1 cellular context compared by ENCODE assay signal in the genomic region with DNA sequence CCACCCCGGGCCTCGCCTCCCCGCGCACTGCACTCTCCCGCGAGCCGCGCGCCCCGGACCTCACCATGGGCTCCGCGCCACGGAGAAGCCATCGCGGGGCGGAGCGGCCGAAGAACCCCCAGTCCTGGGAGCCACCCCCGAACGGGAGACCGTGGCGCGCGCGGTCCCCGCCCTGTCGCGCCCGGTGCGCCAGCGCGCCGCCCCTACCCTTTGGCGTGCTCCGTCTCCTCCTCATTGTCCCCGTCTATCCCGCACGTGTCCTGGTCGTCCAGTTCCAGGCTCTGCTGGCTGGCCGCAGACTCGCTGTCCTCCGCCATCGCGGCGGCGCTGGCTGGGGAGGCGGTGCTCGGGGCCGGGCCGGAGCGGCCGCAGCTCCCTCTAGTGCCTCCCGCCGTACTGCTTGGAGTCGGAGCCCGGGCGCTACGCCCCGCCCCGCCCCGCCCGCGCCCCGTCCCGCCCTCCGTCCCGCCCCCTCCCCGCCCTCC.
TF ChIP-seq lines count a peak whose summit lies in the region.

A gene (minus strand): TSS at position 398 of the 485 bp plus-strand sequence. CDS start 81 bp downstream, at position 317.

TF ChIP-seq in K562, 482 proteins besides CTCF, POLR2A, EP300 and RAD21 (continued from another document and continues in another):
- TF ChIP-seq, protein P1, sequence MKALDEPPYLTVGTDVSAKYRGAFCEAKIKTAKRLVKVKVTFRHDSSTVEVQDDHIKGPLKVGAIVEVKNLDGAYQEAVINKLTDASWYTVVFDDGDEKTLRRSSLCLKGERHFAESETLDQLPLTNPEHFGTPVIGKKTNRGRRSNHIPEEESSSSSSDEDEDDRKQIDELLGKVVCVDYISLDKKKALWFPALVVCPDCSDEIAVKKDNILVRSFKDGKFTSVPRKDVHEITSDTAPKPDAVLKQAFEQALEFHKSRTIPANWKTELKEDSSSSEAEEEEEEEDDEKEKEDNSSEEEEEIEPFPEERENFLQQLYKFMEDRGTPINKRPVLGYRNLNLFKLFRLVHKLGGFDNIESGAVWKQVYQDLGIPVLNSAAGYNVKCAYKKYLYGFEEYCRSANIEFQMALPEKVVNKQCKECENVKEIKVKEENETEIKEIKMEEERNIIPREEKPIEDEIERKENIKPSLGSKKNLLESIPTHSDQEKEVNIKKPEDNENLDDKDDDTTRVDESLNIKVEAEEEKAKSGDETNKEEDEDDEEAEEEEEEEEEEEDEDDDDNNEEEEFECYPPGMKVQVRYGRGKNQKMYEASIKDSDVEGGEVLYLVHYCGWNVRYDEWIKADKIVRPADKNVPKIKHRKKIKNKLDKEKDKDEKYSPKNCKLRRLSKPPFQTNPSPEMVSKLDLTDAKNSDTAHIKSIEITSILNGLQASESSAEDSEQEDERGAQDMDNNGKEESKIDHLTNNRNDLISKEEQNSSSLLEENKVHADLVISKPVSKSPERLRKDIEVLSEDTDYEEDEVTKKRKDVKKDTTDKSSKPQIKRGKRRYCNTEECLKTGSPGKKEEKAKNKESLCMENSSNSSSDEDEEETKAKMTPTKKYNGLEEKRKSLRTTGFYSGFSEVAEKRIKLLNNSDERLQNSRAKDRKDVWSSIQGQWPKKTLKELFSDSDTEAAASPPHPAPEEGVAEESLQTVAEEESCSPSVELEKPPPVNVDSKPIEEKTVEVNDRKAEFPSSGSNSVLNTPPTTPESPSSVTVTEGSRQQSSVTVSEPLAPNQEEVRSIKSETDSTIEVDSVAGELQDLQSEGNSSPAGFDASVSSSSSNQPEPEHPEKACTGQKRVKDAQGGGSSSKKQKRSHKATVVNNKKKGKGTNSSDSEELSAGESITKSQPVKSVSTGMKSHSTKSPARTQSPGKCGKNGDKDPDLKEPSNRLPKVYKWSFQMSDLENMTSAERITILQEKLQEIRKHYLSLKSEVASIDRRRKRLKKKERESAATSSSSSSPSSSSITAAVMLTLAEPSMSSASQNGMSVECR (CRISPR knock-in tag; IDR thresholded peaks at IDR 0.05), result peak; percentile 78
- TF ChIP-seq ZNF232 (CRISPR knock-in tag; IDR thresholded peaks at IDR 0.05) (no peak), CREM (IDR thresholded peaks at IDR 0.05; ENCODE audit: low read depth) (no peak; the same call in 1 of the 2 replicates), PHF20 (IDR thresholded peaks at IDR 0.05; ENCODE audit: partially characterized antibody) (peak; percentile 63), FOSL1 (tag; conservative IDR thresholded peaks at IDR 0.05) (no peak), MAZ (CRISPR knock-in tag; conservative IDR thresholded peaks at IDR 0.05 in 1 of 2, IDR thresholded peaks at IDR 0.05 in 1 of 2) (peak; percentile 61 to 74), ZNF507 (tag; conservative IDR thresholded peaks at IDR 0.05) (no peak), CBX3 (IDR thresholded peaks at IDR 0.05; ENCODE audit: borderline replicate concordance in 1 of 2, low read length in 2 of 2) (no peak), SIN3A (IDR thresholded peaks at IDR 0.05; ENCODE audit: borderline replicate concordance in 2 of 2, control insufficient read depth in 1 of 2, low read depth in 2 of 2, low read length in 2 of 2) (no peak; a peak in 2 of 4 replicates), RNF2 (IDR thresholded peaks at IDR 0.05) (peak; percentile 25; the same call in 1 of the 2 replicates), FOXP1 (CRISPR knock-in tag; IDR thresholded peaks at IDR 0.05) (peak; percentile 49; the same call in 1 of the 2 replicates), BRD9 (IDR thresholded peaks at IDR 0.05; ENCODE audit: low read depth, partially characterized antibody) (no peak), ZNF316 (IDR thresholded peaks at IDR 0.05) (0 out of 2 replicates have a peak, but pooled peaks have one; percentile 25), NCOA4 (IDR thresholded peaks at IDR 0.05; ENCODE audit: partially characterized antibody) (no peak), BMI1 (IDR thresholded peaks at IDR 0.05; ENCODE audit: low read length) (no peak), ZNF696 (CRISPR knock-in tag; conservative IDR thresholded peaks at IDR 0.05) (no peak), FOXJ2 (tag; IDR thresholded peaks at IDR 0.05) (no peak)
- TF ChIP-seq, protein P2, sequence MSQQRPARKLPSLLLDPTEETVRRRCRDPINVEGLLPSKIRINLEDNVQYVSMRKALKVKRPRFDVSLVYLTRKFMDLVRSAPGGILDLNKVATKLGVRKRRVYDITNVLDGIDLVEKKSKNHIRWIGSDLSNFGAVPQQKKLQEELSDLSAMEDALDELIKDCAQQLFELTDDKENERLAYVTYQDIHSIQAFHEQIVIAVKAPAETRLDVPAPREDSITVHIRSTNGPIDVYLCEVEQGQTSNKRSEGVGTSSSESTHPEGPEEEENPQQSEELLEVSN (IDR thresholded peaks at IDR 0.05; ENCODE audit: borderline replicate concordance in 1 of 2, extremely low read depth in 1 of 2, insufficient read depth in 1 of 2, insufficient read length in 1 of 2, low read depth in 1 of 2, low read length in 1 of 2, poor library complexity in 1 of 2, severe bottlenecking in 1 of 2), result peak in 1 of 2 experiments; percentile 63
- TF ChIP-seq, protein P3, sequence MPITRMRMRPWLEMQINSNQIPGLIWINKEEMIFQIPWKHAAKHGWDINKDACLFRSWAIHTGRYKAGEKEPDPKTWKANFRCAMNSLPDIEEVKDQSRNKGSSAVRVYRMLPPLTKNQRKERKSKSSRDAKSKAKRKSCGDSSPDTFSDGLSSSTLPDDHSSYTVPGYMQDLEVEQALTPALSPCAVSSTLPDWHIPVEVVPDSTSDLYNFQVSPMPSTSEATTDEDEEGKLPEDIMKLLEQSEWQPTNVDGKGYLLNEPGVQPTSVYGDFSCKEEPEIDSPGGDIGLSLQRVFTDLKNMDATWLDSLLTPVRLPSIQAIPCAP (CRISPR knock-in tag; IDR thresholded peaks at IDR 0.05; ENCODE audit: borderline replicate concordance), result no peak
- TF ChIP-seq, protein P4, sequence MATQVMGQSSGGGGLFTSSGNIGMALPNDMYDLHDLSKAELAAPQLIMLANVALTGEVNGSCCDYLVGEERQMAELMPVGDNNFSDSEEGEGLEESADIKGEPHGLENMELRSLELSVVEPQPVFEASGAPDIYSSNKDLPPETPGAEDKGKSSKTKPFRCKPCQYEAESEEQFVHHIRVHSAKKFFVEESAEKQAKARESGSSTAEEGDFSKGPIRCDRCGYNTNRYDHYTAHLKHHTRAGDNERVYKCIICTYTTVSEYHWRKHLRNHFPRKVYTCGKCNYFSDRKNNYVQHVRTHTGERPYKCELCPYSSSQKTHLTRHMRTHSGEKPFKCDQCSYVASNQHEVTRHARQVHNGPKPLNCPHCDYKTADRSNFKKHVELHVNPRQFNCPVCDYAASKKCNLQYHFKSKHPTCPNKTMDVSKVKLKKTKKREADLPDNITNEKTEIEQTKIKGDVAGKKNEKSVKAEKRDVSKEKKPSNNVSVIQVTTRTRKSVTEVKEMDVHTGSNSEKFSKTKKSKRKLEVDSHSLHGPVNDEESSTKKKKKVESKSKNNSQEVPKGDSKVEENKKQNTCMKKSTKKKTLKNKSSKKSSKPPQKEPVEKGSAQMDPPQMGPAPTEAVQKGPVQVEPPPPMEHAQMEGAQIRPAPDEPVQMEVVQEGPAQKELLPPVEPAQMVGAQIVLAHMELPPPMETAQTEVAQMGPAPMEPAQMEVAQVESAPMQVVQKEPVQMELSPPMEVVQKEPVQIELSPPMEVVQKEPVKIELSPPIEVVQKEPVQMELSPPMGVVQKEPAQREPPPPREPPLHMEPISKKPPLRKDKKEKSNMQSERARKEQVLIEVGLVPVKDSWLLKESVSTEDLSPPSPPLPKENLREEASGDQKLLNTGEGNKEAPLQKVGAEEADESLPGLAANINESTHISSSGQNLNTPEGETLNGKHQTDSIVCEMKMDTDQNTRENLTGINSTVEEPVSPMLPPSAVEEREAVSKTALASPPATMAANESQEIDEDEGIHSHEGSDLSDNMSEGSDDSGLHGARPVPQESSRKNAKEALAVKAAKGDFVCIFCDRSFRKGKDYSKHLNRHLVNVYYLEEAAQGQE (CRISPR knock-in tag; IDR thresholded peaks at IDR 0.05; ENCODE audit: low read depth), result no peak
- TF ChIP-seq, protein P5, sequence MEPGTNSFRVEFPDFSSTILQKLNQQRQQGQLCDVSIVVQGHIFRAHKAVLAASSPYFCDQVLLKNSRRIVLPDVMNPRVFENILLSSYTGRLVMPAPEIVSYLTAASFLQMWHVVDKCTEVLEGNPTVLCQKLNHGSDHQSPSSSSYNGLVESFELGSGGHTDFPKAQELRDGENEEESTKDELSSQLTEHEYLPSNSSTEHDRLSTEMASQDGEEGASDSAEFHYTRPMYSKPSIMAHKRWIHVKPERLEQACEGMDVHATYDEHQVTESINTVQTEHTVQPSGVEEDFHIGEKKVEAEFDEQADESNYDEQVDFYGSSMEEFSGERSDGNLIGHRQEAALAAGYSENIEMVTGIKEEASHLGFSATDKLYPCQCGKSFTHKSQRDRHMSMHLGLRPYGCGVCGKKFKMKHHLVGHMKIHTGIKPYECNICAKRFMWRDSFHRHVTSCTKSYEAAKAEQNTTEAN (CRISPR knock-in tag; IDR thresholded peaks at IDR 0.05), result no peak
- TF ChIP-seq, protein P6, sequence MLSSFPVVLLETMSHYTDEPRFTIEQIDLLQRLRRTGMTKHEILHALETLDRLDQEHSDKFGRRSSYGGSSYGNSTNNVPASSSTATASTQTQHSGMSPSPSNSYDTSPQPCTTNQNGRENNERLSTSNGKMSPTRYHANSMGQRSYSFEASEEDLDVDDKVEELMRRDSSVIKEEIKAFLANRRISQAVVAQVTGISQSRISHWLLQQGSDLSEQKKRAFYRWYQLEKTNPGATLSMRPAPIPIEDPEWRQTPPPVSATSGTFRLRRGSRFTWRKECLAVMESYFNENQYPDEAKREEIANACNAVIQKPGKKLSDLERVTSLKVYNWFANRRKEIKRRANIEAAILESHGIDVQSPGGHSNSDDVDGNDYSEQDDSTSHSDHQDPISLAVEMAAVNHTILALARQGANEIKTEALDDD (IDR thresholded peaks at IDR 0.05), result no peak
- TF ChIP-seq, protein P7, sequence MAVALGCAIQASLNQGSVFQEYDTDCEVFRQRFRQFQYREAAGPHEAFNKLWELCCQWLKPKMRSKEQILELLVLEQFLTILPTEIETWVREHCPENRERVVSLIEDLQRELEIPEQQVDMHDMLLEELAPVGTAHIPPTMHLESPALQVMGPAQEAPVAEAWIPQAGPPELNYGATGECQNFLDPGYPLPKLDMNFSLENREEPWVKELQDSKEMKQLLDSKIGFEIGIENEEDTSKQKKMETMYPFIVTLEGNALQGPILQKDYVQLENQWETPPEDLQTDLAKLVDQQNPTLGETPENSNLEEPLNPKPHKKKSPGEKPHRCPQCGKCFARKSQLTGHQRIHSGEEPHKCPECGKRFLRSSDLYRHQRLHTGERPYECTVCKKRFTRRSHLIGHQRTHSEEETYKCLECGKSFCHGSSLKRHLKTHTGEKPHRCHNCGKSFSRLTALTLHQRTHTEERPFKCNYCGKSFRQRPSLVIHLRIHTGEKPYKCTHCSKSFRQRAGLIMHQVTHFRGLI (CRISPR knock-in tag; IDR thresholded peaks at IDR 0.05), result no peak
- TF ChIP-seq, protein P8, sequence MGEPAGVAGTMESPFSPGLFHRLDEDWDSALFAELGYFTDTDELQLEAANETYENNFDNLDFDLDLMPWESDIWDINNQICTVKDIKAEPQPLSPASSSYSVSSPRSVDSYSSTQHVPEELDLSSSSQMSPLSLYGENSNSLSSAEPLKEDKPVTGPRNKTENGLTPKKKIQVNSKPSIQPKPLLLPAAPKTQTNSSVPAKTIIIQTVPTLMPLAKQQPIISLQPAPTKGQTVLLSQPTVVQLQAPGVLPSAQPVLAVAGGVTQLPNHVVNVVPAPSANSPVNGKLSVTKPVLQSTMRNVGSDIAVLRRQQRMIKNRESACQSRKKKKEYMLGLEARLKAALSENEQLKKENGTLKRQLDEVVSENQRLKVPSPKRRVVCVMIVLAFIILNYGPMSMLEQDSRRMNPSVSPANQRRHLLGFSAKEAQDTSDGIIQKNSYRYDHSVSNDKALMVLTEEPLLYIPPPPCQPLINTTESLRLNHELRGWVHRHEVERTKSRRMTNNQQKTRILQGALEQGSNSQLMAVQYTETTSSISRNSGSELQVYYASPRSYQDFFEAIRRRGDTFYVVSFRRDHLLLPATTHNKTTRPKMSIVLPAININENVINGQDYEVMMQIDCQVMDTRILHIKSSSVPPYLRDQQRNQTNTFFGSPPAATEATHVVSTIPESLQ (CRISPR knock-in tag; IDR thresholded peaks at IDR 0.05), result no peak
- TF ChIP-seq, protein P9, sequence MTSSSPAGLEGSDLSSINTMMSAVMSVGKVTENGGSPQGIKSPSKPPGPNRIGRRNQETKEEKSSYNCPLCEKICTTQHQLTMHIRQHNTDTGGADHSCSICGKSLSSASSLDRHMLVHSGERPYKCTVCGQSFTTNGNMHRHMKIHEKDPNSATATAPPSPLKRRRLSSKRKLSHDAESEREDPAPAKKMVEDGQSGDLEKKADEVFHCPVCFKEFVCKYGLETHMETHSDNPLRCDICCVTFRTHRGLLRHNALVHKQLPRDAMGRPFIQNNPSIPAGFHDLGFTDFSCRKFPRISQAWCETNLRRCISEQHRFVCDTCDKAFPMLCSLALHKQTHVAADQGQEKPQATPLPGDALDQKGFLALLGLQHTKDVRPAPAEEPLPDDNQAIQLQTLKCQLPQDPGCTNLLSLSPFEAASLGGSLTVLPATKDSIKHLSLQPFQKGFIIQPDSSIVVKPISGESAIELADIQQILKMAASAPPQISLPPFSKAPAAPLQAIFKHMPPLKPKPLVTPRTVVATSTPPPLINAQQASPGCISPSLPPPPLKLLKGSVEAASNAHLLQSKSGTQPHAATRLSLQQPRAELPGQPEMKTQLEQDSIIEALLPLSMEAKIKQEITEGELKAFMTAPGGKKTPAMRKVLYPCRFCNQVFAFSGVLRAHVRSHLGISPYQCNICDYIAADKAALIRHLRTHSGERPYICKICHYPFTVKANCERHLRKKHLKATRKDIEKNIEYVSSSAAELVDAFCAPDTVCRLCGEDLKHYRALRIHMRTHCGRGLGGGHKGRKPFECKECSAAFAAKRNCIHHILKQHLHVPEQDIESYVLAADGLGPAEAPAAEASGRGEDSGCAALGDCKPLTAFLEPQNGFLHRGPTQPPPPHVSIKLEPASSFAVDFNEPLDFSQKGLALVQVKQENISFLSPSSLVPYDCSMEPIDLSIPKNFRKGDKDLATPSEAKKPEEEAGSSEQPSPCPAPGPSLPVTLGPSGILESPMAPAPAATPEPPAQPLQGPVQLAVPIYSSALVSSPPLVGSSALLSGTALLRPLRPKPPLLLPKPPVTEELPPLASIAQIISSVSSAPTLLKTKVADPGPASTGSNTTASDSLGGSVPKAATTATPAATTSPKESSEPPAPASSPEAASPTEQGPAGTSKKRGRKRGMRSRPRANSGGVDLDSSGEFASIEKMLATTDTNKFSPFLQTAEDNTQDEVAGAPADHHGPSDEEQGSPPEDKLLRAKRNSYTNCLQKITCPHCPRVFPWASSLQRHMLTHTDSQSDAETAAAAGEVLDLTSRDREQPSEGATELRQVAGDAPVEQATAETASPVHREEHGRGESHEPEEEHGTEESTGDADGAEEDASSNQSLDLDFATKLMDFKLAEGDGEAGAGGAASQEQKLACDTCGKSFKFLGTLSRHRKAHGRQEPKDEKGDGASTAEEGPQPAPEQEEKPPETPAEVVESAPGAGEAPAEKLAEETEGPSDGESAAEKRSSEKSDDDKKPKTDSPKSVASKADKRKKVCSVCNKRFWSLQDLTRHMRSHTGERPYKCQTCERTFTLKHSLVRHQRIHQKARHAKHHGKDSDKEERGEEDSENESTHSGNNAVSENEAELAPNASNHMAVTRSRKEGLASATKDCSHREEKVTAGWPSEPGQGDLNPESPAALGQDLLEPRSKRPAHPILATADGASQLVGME (CRISPR knock-in tag; IDR thresholded peaks at IDR 0.05), result no peak
